Comparison of ENCODE assay signal across 8 cellular contexts in the genomic region with DNA sequence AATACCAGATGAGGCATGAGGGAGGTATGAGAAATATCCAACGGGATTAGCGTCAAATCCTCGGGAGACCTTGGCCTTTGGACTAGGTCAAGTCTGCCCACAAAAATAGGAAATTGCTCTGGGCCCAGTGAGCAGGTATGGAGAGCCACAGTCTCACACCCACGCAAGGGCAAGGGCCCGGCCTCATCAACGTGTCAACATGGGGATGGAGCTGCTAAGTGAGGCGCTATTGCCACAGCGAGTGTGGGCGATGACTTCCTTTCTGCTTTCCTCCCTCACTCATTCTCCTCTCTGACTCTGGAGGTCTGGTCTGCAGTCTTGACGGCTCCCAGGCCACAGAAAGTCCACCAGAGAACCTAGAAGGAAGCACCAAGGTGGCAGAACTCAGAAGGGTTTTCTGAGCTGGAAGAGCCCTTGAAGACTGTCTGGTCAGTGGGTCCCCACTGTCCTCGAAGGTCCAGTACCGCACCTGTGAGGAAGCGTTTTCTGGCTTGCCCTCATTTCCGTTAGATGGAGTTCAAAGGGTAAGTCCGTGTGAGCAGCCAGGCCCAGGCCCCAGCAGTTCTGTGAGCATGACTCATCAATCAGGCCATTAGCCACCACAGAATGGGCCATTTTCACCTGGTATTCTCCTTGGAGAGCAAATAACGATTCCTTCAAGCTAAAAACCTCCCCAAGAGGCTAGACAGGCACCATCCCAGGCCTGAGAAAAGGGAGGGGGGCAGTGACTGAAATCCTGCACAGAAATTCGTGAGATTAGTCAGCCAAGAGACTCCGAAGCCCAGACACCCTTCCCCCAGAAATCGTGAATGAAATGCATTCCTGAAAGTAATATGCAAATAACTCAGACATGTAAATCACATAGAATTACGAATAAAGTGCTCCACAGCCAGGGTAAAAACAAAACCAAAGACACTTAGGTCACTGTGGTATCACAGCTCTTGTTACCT.
DNase-seq lines count a peak whose midpoint lies in the region; ATAC-seq, FAIRE-seq and TF ChIP-seq lines count a peak whose summit lies in the region.

No MANE protein-coding gene starts in this region.

- 51% methylated on average over 14 of the region's 20 CpGs for WGBS in A549 (ENCODE audit: missing lambda C conversion rate)
- 42 to 66% (median 44%) methylated on average over 20 of the region's 20 CpGs for WGBS in small intestine, 3 donors

- peak in 1 of 2 experiments; percentile 16; a peak in 2 of 6 replicates for ATAC-seq in A549
- ATAC-seq in GM18907 (IDR thresholded peaks at IDR 0.05; ENCODE audit: unreplicated experiment), result peak; percentile 79
- ATAC-seq in HG03060 (IDR thresholded peaks at IDR 0.05; ENCODE audit: low read depth, unreplicated experiment), result peak; percentile 56
- ATAC-seq in T-helper 17 cell, result peak; percentile 32

- no peak for TF ChIP-seq POLR2A in A549 (IDR thresholded peaks at IDR 0.05; ENCODE audit: low read length)

- H3K4me3 Mint-ChIP-seq in T-helper 17 cell, result no peak overlapping the region

- POLR2A ChIA-PET in A549 (lab: Yijun Ruan, JAX), result interaction anchor here (0.6 to 1.3 kb wide), 3 partner anchors 8 to 795 kb away, joined by 3 to 7 read pairs (median 5); no protein-coding TSS in a partner anchor

- no peak for TF ChIP-seq EP300 in A549 (IDR thresholded peaks at IDR 0.05)

- H3K27ac ChIP-seq in A549 (peak overlapping the region; percentile 99), small intestine (ENCODE audit: low read depth in 1 of 2, low read length in 1 of 2) (peak overlapping the region; percentile 27 to 37)

- H3K27me3 Mint-ChIP-seq in T-helper 17 cell, result no peaks in the 10 kb centered on the region

- H3K9me3 ChIP-seq in A549 (no peaks in the 10 kb centered on the region), T-helper 17 cell (ENCODE audit: control insufficient read depth, low read length, poor library complexity, severe bottlenecking) (no peaks in the 10 kb centered on the region), small intestine (ENCODE audit: control insufficient read depth, low read depth) (no peaks in the 10 kb centered on the region)

- peak overlapping the region; percentile 88 for H3K27ac Mint-ChIP-seq in T-helper 17 cell

- no peaks in the 10 kb centered on the region for H3K36me3 ChIP-seq in small intestine (ENCODE audit: control insufficient read depth in 2 of 2, insufficient read depth in 2 of 2, low read length in 2 of 2)

- no peak for TF ChIP-seq RAD21 in A549 (conservative IDR thresholded peaks at IDR 0.05 in 1 of 2, IDR thresholded peaks at IDR 0.05 in 1 of 2)

- H3K4me3 ChIP-seq in A549, result peak overlapping the region; percentile 5; the same call in 1 of the 3 replicates
- no peak overlapping the region for H3K4me3 ChIP-seq in epithelial cell of esophagus (ENCODE audit: low read length)
- no peak overlapping the region for H3K4me3 ChIP-seq in small intestine (ENCODE audit: low read depth in 1 of 2, low read length in 2 of 2)

- peak; percentile 48 to 69 for DNase-seq in A549 (ENCODE audit: low read depth in 1 of 2, low spot score in 1 of 2)
- DNase-seq in T-helper 17 cell, result no peak
- peak; percentile 78 for DNase-seq in epithelial cell of esophagus (ENCODE audit: low read depth)
- peak; percentile 66 for DNase-seq in small intestine
- DNase-seq in occipital lobe (lab: John Stamatoyannopoulos, UW), result no peak
- no peak for DNase-seq in SIG-M5 (lab: John Stamatoyannopoulos, UW)

- peak overlapping the region; percentile 73 for H3K4me2 ChIP-seq in A549

- TF ChIP-seq CTCF in A549 (IDR thresholded peaks at IDR 0.05) (no peak), epithelial cell of esophagus (IDR thresholded peaks at IDR 0.05; ENCODE audit: insufficient read depth, low read depth, low read length, missing control alignments) (no peak)

- H3K4me1 ChIP-seq in A549, result peaks cover 82% of the 10 kb centered on the region
- H3K4me1 ChIP-seq in small intestine (ENCODE audit: control insufficient read depth in 2 of 2, insufficient read depth in 1 of 2, low read depth in 1 of 2, low read length in 1 of 2), result peaks cover 12 to 22% of the 10 kb centered on the region in 2 donors

- no peaks in the 10 kb centered on the region for H3K36me3 Mint-ChIP-seq in T-helper 17 cell (ENCODE audit: low read depth)

- peaks cover 20% of the 10 kb centered on the region for H3K4me1 Mint-ChIP-seq in T-helper 17 cell

- no peaks in the 10 kb centered on the region for H3K27me3 ChIP-seq in small intestine (ENCODE audit: control insufficient read depth in 2 of 2, insufficient read depth in 2 of 2, low read length in 2 of 2)

- FAIRE-seq in A549 (lab: Jason Lieb, UNC) (no peak), small intestine (lab: Jason Lieb, UNC) (no peak)

- CTCF ChIA-PET in A549 (lab: Yijun Ruan, JAX), result interaction anchor here (0.6 to 4.3 kb wide), 8 partner anchors 11 to 229 kb away, joined by 3 to 15 read pairs (median 5); no protein-coding TSS in a partner anchor

TF ChIP-seq in A549, 52 proteins besides CTCF, POLR2A, EP300 and RAD21 (continues in another document):
- TF ChIP-seq USF2 (IDR thresholded peaks at IDR 0.05) (no peak), SMC3 (IDR thresholded peaks at IDR 0.05) (no peak), FOSL2 (IDR thresholded peaks at IDR 0.05) (peak; percentile 16; the same call in 1 of the 2 replicates), FOSL2 (CRISPR knock-in tag; IDR thresholded peaks at IDR 0.05) (peak; percentile 89), MAFK (IDR thresholded peaks at IDR 0.05; ENCODE audit: partially characterized antibody) (peak; percentile 65), FOXS1 (CRISPR knock-in tag; IDR thresholded peaks at IDR 0.05) (no peak), ZC3H11A (IDR thresholded peaks at IDR 0.05) (no peak), JUNB (IDR thresholded peaks at IDR 0.05) (no peak; the same call in 1 of the 2 replicates), CHD4 (IDR thresholded peaks at IDR 0.05; ENCODE audit: borderline replicate concordance) (no peak), KDM1A (IDR thresholded peaks at IDR 0.05; ENCODE audit: low read depth) (no peak), RNF2 (IDR thresholded peaks at IDR 0.05; ENCODE audit: borderline replicate concordance, low read depth) (no peak), SREBF2 (IDR thresholded peaks at IDR 0.05) (no peak), MYC (IDR thresholded peaks at IDR 0.05; ENCODE audit: borderline replicate concordance, low read length) (no peak), HDAC2 (IDR thresholded peaks at IDR 0.05) (no peak), POLR2AphosphoS2 (conservative IDR thresholded peaks at IDR 0.05; ENCODE audit: low read length) (no peak), CBX8 (IDR thresholded peaks at IDR 0.05) (no peak)
- TF ChIP-seq, protein P1, sequence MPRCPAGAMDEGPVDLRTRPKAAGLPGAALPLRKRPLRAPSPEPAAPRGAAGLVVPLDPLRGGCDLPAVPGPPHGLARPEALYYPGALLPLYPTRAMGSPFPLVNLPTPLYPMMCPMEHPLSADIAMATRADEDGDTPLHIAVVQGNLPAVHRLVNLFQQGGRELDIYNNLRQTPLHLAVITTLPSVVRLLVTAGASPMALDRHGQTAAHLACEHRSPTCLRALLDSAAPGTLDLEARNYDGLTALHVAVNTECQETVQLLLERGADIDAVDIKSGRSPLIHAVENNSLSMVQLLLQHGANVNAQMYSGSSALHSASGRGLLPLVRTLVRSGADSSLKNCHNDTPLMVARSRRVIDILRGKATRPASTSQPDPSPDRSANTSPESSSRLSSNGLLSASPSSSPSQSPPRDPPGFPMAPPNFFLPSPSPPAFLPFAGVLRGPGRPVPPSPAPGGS (IDR thresholded peaks at IDR 0.05), result no peak
- TF ChIP-seq, protein P2, sequence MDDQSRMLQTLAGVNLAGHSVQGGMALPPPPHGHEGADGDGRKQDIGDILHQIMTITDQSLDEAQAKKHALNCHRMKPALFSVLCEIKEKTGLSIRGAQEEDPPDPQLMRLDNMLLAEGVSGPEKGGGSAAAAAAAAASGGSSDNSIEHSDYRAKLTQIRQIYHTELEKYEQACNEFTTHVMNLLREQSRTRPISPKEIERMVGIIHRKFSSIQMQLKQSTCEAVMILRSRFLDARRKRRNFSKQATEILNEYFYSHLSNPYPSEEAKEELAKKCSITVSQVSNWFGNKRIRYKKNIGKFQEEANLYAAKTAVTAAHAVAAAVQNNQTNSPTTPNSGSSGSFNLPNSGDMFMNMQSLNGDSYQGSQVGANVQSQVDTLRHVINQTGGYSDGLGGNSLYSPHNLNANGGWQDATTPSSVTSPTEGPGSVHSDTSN (IDR thresholded peaks at IDR 0.05), result no peak
- TF ChIP-seq, protein P3, sequence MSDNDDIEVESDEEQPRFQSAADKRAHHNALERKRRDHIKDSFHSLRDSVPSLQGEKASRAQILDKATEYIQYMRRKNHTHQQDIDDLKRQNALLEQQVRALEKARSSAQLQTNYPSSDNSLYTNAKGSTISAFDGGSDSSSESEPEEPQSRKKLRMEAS (IDR thresholded peaks at IDR 0.05), result peak; percentile 75

Comparison
In these comparisons a context has a peak if more than half of its experiments do, and no peak if none do; other contexts are left out.
1. DNase-seq: peak in A549 (2 of 2), epithelial cell of esophagus (single experiment) and small intestine (single experiment); none in T-helper 17 cell (0 of 3), occipital lobe (single experiment) and SIG-M5 (single experiment).